ENCODE assay signal across 13 cellular contexts in genomic region chr14:66496188-66496807, GRCh38. TPM values are rescaled to one million over a fixed set of nuclear protein-coding genes. Genes with fewer than 3 reads are reported as not detected.
DNase-seq lines count a peak whose midpoint lies in the region; ATAC-seq, FAIRE-seq and TF ChIP-seq lines count a peak whose summit lies in the region.
"Had no signal": no experiment of that assay in that cellular context is flagged by ENCODE, and none has a peak within 500 bp of the region (broad histone marks: within the 10 kb centered on the region; RNA-seq: fewer than 3 reads in every experiment).

No MANE protein-coding gene starts in this region.

- H3K36me3 Mint-ChIP-seq in activated T-helper 17 cell treated with anti-CD3 and anti-CD28 coated beads, Interleukin-2, amount 50 U/mL, for 72 hours (ENCODE audit: low read depth), result no peaks in the 10 kb centered on the region

- H3K4me3 ChIP-seq in ACC112 (ENCODE audit: low read depth, low read length), result no peak overlapping the region
- H3K4me3 ChIP-seq in Karpas-422 (ENCODE audit: low read length), result no peak overlapping the region
- H3K4me3 ChIP-seq in colonic mucosa, result no peak overlapping the region
- peak overlapping the region in 2 of 3 experiments; percentile 36 to 45; a peak in 4 of 6 replicates for H3K4me3 ChIP-seq in HepG2 (replicated peaks in 1 of 3; ENCODE audit: insufficient read depth in 1 of 3, low read depth in 2 of 3, low read length in 3 of 3)

- intact Hi-C loops in colonic mucosa (cut with DNase I), result loop anchor here (10.0 kb wide), 1 partner anchor 619 kb away; no protein-coding TSS in a partner anchor
- intact Hi-C loops in HepG2 (cut with micrococcal nuclease; ENCODE audit: unreplicated experiment), result loop anchor here (5.0 kb wide), 1 partner anchor 641 kb away; no protein-coding TSS in a partner anchor

- FAIRE-seq in HepG2 (lab: Jason Lieb, UNC), result no peak

- TF ChIP-seq POLR2A in HepG2 (IDR thresholded peaks at IDR 0.05; ENCODE audit: insufficient read depth in 1 of 2, low read depth in 2 of 2, low read length in 2 of 2), result no peak

- BruUV-seq in HepG2 (replicated peaks; lab: Mats Ljungman, UMichigan), result no TSS peak

- no peak for DNase-seq in Karpas-422
- DNase-seq in colonic mucosa, result peak; percentile 42
- no peak for DNase-seq in HepG2 (ENCODE audit: low spot score)
- no peak for DNase-seq in NCI-H1417 treated with DMSO at 0.1 percent for 48 hours (lab: John Stamatoyannopoulos, UW)
- no peak for DNase-seq in activated gamma-delta T cell (lab: John Stamatoyannopoulos, UW)

- peak overlapping the region; percentile 65 for H2AFZ ChIP-seq in ACC112 (ENCODE audit: low read length, unreplicated experiment)
- H2AFZ ChIP-seq in Karpas-422 (ENCODE audit: low read length), result 0 out of 2 replicates have a peak overlapping the region, but pooled peaks have one; percentile 3
- H2AFZ ChIP-seq in HepG2 (ENCODE audit: low read length), result peak overlapping the region; percentile 92

- CTCF ChIA-PET in HepG2 (lab: Yijun Ruan, JAX; ENCODE audit: low intra/inter-chr PET ratio, low total read pairs), result interaction anchor here (1.4 to 1.9 kb wide), 3 partner anchors 11 to 622 kb away, joined by 5 to 9 read pairs (median 5); partner anchors contain the start of gene GPHN

- H3K79me2 ChIP-seq in ACC112 (ENCODE audit: control insufficient read depth, insufficient read depth, low read length, unreplicated experiment), result no peaks in the 10 kb centered on the region
- H3K79me2 ChIP-seq in Karpas-422 (ENCODE audit: low read length), result no peaks in the 10 kb centered on the region
- no peaks in the 10 kb centered on the region for H3K79me2 ChIP-seq in HepG2 (ENCODE audit: insufficient read depth, low read length)

- in situ Hi-C loops in HepG2 (cut with HindIII; ENCODE audit: extremely low pct_ligation_motif_present, low pct_unique_long_range_greater_than_20kb), result no loop called here

- H3K27ac Mint-ChIP-seq in activated T-helper 17 cell treated with anti-CD3 and anti-CD28 coated beads, Interleukin-2, amount 50 U/mL, for 72 hours, result no peak overlapping the region
- H3K27ac Mint-ChIP-seq: H9 had no signal

- no peak for TF ChIP-seq RAD21 in HepG2 (CRISPR knock-in tag; IDR thresholded peaks at IDR 0.05)

- H3K4me2 ChIP-seq in Karpas-422 (ENCODE audit: low read depth, low read length, poor library complexity, severe bottlenecking), result no peak overlapping the region
- H3K4me2 ChIP-seq in HepG2 (ENCODE audit: low read depth, low read length), result peak overlapping the region; percentile 56

- no peak overlapping the region for H3K4me3 Mint-ChIP-seq in activated T-helper 17 cell treated with anti-CD3 and anti-CD28 coated beads, Interleukin-2, amount 50 U/mL, for 72 hours
- H3K4me3 Mint-ChIP-seq: H9 had no signal

- TF ChIP-seq CTCF in colonic mucosa (IDR thresholded peaks at IDR 0.05) (no peak), HepG2 (CRISPR knock-in tag; IDR thresholded peaks at IDR 0.05) (no peak)

- H3K27me3 Mint-ChIP-seq in activated T-helper 17 cell treated with anti-CD3 and anti-CD28 coated beads, Interleukin-2, amount 50 U/mL, for 72 hours, result peaks cover 3% of the 10 kb centered on the region

- no peak for TF ChIP-seq EP300 in HepG2 (IDR thresholded peaks at IDR 0.05; ENCODE audit: low read depth in 2 of 2, low read length in 2 of 2)
- no peak for TF ChIP-seq EP300 in HepG2 (CRISPR knock-in tag; IDR thresholded peaks at IDR 0.05; ENCODE audit: borderline replicate concordance)

- H3K9ac ChIP-seq in Karpas-422 (ENCODE audit: low read length), result no peak overlapping the region
- H3K9ac ChIP-seq in colonic mucosa (ENCODE audit: low read depth in 2 of 2, low read length in 2 of 2), result peak overlapping the region in 1 of 2 donors; percentile 14
- 0 out of 2 replicates have a peak overlapping the region, but pooled peaks have one; percentile 3 for H3K9ac ChIP-seq in HepG2 (ENCODE audit: insufficient read depth, low read depth, low read length)

- H3K27ac ChIP-seq in ACC112 (ENCODE audit: low read depth, low read length) (no peak overlapping the region), Karpas-422 (ENCODE audit: low read length) (no peak overlapping the region), colonic mucosa (no peak overlapping the region), HepG2 (ENCODE audit: extremely low read length, insufficient read depth, low read length) (no peak overlapping the region)
- H3K27ac ChIP-seq: ascending aorta had no signal

- H3K9me3 Mint-ChIP-seq in activated T-helper 17 cell treated with anti-CD3 and anti-CD28 coated beads, Interleukin-2, amount 50 U/mL, for 72 hours, result no peaks in the 10 kb centered on the region
- H3K9me3 Mint-ChIP-seq: H9 had no signal

- no peaks in the 10 kb centered on the region for H3K36me3 ChIP-seq in ACC112 (ENCODE audit: insufficient read depth, low read length)
- H3K36me3 ChIP-seq in Karpas-422 (ENCODE audit: insufficient read depth, low read length), result no peaks in the 10 kb centered on the region
- no peaks in the 10 kb centered on the region for H3K36me3 ChIP-seq in colonic mucosa
- H3K36me3 ChIP-seq in HepG2 (replicated peaks in 1 of 2; ENCODE audit: control insufficient read depth in 1 of 2, insufficient read depth in 2 of 2, low read length in 2 of 2), result no peaks in the 10 kb centered on the region
- H3K36me3 ChIP-seq: ascending aorta, BE2C had no signal

- peak; percentile 76 for ATAC-seq in HepG2
- ATAC-seq in GM21528 (IDR thresholded peaks at IDR 0.05; ENCODE audit: low FRiP score, unreplicated experiment), result no peak
- ATAC-seq in activated T-helper 17 cell treated with anti-CD3 and anti-CD28 coated beads, Interleukin-2, amount 50 U/mL, for 72 hours (replicated peaks), result no peak

- no peaks in the 10 kb centered on the region for H3K4me1 Mint-ChIP-seq in activated T-helper 17 cell treated with anti-CD3 and anti-CD28 coated beads, Interleukin-2, amount 50 U/mL, for 72 hours

- 61% methylated on average over 4 of the region's 4 CpGs for WGBS in HepG2 (ENCODE audit: low lambda C conversion rate)

- H4K20me1 ChIP-seq in Karpas-422 (ENCODE audit: insufficient read depth, low read depth, low read length), result no peaks in the 10 kb centered on the region
- H4K20me1 ChIP-seq in HepG2 (ENCODE audit: insufficient read depth, low read length), result no peaks in the 10 kb centered on the region

- no peaks in the 10 kb centered on the region for H3K27me3 ChIP-seq in ACC112 (ENCODE audit: insufficient read depth, low read length)
- no peaks in the 10 kb centered on the region for H3K27me3 ChIP-seq in Karpas-422 (ENCODE audit: low read length)
- no peaks in the 10 kb centered on the region for H3K27me3 ChIP-seq in colonic mucosa
- H3K27me3 ChIP-seq in HepG2 (ENCODE audit: control insufficient read depth in 1 of 2, insufficient read depth in 2 of 2, low read length in 2 of 2), result no peaks in the 10 kb centered on the region
- H3K27me3 ChIP-seq: ascending aorta, BE2C had no signal

- no peaks in the 10 kb centered on the region for H3K9me2 ChIP-seq in Karpas-422 (replicated peaks; ENCODE audit: insufficient read depth, low read length)

- POLR2A ChIA-PET in HepG2 (lab: Yijun Ruan, JAX), result interaction anchor here (3.2 kb wide), 1 partner anchor 11 kb away, joined by 18 read pairs; the partner anchor contains the start of gene GPHN

- H3K4me1 ChIP-seq in ACC112 (ENCODE audit: control insufficient read depth, insufficient read depth, low read length, unreplicated experiment) (no peaks in the 10 kb centered on the region), Karpas-422 (ENCODE audit: low read length) (no peaks in the 10 kb centered on the region), colonic mucosa (no peaks in the 10 kb centered on the region), HepG2 (ENCODE audit: insufficient read depth, low read length) (peaks cover 13% of the 10 kb centered on the region)

- H3K9me3 ChIP-seq in Karpas-422 (ENCODE audit: low read length) (no peaks in the 10 kb centered on the region), colonic mucosa (no peaks in the 10 kb centered on the region), HepG2 (ENCODE audit: low read length) (no peaks in the 10 kb centered on the region)
- H3K9me3 ChIP-seq: ascending aorta, BE2C had no signal

RNA-seq across cellular contexts. Expression of gene CCDC196, which starts 10.1 kb away (rescaled TPM):
- total RNA-seq in Karpas-422 (2014; rRNA removed; shearing (Covaris generic); ENCODE audit: low replicate concordance), result not detected in 2 replicates
- 1 to 10 TPM in 1 of 2 donors, under 1 TPM in 1; 0.82 to 1.3 TPM for total RNA-seq in colonic mucosa
- total RNA-seq in HepG2 (2016; rRNA removed; fragmentation: Illumina TruSeq; extraction: Trizol), result not detected in 2 replicates
- not detected in 2 replicates for total RNA-seq in HepG2 (2016; cell fraction: cytosol; rRNA removed; fragmentation: Illumina TruSeq; extraction: Trizol; ENCODE audit: low read depth)
- total RNA-seq in HepG2 (2016; cell fraction: insoluble cytoplasmic fraction; rRNA removed; fragmentation: Illumina TruSeq; extraction: Trizol), result not detected in 2 replicates
- total RNA-seq in HepG2 (2016; cell fraction: membrane; rRNA removed; fragmentation: Illumina TruSeq; extraction: Trizol), result not detected in 2 replicates
- not detected in 2 replicates for total RNA-seq in HepG2 (2016; cell fraction: nucleus; rRNA removed; fragmentation: Illumina TruSeq; extraction: Trizol)
- not detected in 2 replicates for polyA plus RNA-seq in HepG2 (2011; rRNA removed)
- not detected in 2 replicates for polyA plus RNA-seq in HepG2 (2011; cell fraction: cytosol; rRNA removed)
- polyA plus RNA-seq in HepG2 (2011; cell fraction: nucleus; rRNA removed), result not detected in 2 replicates
- polyA plus RNA-seq in HepG2 (2012), result not detected in 2 replicates
- polyA plus RNA-seq in HepG2 (2016; cell fraction: cytosol; fragmentation: Illumina TruSeq; extraction: Trizol; ENCODE audit: low read depth), result not detected in 2 replicates
- not detected in 2 replicates for polyA plus RNA-seq in HepG2 (2016; cell fraction: insoluble cytoplasmic fraction; fragmentation: Illumina TruSeq; extraction: Trizol; ENCODE audit: low read depth)
- not detected in 2 replicates for polyA plus RNA-seq in HepG2 (2016; cell fraction: membrane; fragmentation: Illumina TruSeq; extraction: Trizol; ENCODE audit: low read depth)
- not detected in 2 replicates for polyA plus RNA-seq in HepG2 (2016; cell fraction: nucleus; fragmentation: Illumina TruSeq; extraction: Trizol; ENCODE audit: insufficient read depth, low read depth)
- not detected in 2 replicates for polyA minus RNA-seq in HepG2 (2011; rRNA and poly(A)+ RNA removed; ENCODE audit: low replicate concordance)
- not detected in 2 replicates for polyA minus RNA-seq in HepG2 (2011; cell fraction: cytosol; rRNA and poly(A)+ RNA removed)
- polyA minus RNA-seq in HepG2 (2011; cell fraction: nucleus; rRNA and poly(A)+ RNA removed), result not detected in 2 replicates
- not detected for total RNA-seq in activated T-helper 17 cell treated with anti-CD3 and anti-CD28 coated beads, Interleukin-2, amount 50 U/mL, for 72 hours
- total RNA-seq: ascending aorta, H9, HT-29, NCI-H460 had no signal

RNA-seq across cellular contexts. Expression of gene GPHN, which starts 11.6 kb away (rescaled TPM):
- total RNA-seq in Karpas-422 (2014; rRNA removed; shearing (Covaris generic); ENCODE audit: low replicate concordance), result 4.1 and 7.0 TPM in 2 replicates
- total RNA-seq in colonic mucosa (10 to 100 TPM; 32.0 to 45.2 TPM), HepG2 (2016; rRNA removed; fragmentation: Illumina TruSeq; extraction: Trizol) (19.2 and 37.7 TPM in 2 replicates)
- 5.3 and 9.1 TPM in 2 replicates for total RNA-seq in HepG2 (2016; cell fraction: cytosol; rRNA removed; fragmentation: Illumina TruSeq; extraction: Trizol; ENCODE audit: low read depth)
- total RNA-seq in HepG2 (2016; cell fraction: insoluble cytoplasmic fraction; rRNA removed; fragmentation: Illumina TruSeq; extraction: Trizol), result 14.2 and 39.0 TPM in 2 replicates
- 15.9 and 19.0 TPM in 2 replicates for total RNA-seq in HepG2 (2016; cell fraction: membrane; rRNA removed; fragmentation: Illumina TruSeq; extraction: Trizol)
- total RNA-seq in HepG2 (2016; cell fraction: nucleus; rRNA removed; fragmentation: Illumina TruSeq; extraction: Trizol), result 32.3 and 33.7 TPM in 2 replicates
- 11.3 and 12.7 TPM in 2 replicates for polyA plus RNA-seq in HepG2 (2011; rRNA removed)
- 9.8 and 11.3 TPM in 2 replicates for polyA plus RNA-seq in HepG2 (2011; cell fraction: cytosol; rRNA removed)
- polyA plus RNA-seq in HepG2 (2011; cell fraction: nucleus; rRNA removed), result 13.6 TPM in 2 replicates
- 17.2 and 24.3 TPM in 2 replicates for polyA plus RNA-seq in HepG2 (2012)
- polyA plus RNA-seq in HepG2 (2016; cell fraction: cytosol; fragmentation: Illumina TruSeq; extraction: Trizol; ENCODE audit: low read depth), result 3.1 and 3.8 TPM in 2 replicates
- polyA plus RNA-seq in HepG2 (2016; cell fraction: insoluble cytoplasmic fraction; fragmentation: Illumina TruSeq; extraction: Trizol; ENCODE audit: low read depth), result 37.9 and 38.6 TPM in 2 replicates
- 7.9 TPM in 2 replicates for polyA plus RNA-seq in HepG2 (2016; cell fraction: membrane; fragmentation: Illumina TruSeq; extraction: Trizol; ENCODE audit: low read depth)
- 23.8 and 34.5 TPM in 2 replicates for polyA plus RNA-seq in HepG2 (2016; cell fraction: nucleus; fragmentation: Illumina TruSeq; extraction: Trizol; ENCODE audit: insufficient read depth, low read depth)
- polyA minus RNA-seq in HepG2 (2011; rRNA and poly(A)+ RNA removed; ENCODE audit: low replicate concordance), result 42.0 and 49.7 TPM in 2 replicates
- polyA minus RNA-seq in HepG2 (2011; cell fraction: cytosol; rRNA and poly(A)+ RNA removed), result 25.1 and 25.9 TPM in 2 replicates
- 78.4 and 78.7 TPM in 2 replicates for polyA minus RNA-seq in HepG2 (2011; cell fraction: nucleus; rRNA and poly(A)+ RNA removed)
- total RNA-seq in activated T-helper 17 cell treated with anti-CD3 and anti-CD28 coated beads, Interleukin-2, amount 50 U/mL, for 72 hours, result 10 to 100 TPM; 21.7 to 23.2 TPM

Comparison
In these comparisons a context has a peak if more than half of its experiments do, and no peak if none do; other contexts are left out.
1. H2AFZ ChIP-seq: peak in every context shown above with its lines; median percentile 92 in HepG2; 65 in ACC112; 3 in Karpas-422.
2. H3K4me3 ChIP-seq: peak in HepG2 (2 of 3); none in ACC112 (single experiment), Karpas-422 (single experiment) and colonic mucosa (single experiment).